ENCODE assay signal across 24 cellular contexts in the genomic region with DNA sequence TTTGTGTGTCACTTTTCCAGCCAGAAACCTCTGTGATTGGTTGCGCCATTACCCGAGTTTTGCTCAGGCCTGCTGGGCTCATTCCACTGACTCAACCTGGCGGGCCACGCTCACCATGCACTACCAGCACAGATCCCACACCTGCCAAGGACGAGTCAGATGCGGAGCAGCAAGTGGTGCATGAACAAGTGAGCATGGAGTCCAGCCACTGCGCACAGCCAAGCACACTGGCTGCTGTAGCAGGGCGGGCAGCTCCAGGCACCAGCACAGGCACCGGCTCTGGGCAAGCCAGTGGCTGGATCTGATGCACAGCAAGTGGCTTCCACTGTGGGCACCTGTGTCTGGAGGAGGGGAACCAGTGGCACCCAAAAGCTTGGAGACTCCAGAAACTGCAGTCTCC.
DNase-seq lines count a peak whose midpoint lies in the region; ATAC-seq, FAIRE-seq and TF ChIP-seq lines count a peak whose summit lies in the region.
"Had no signal": no experiment of that assay in that cellular context is flagged by ENCODE, and none has a peak within 500 bp of the region (broad histone marks: within the 10 kb centered on the region; RNA-seq: fewer than 3 reads in every experiment).

No MANE protein-coding gene starts in this region.

- H3K4me2 ChIP-seq in HepG2 (ENCODE audit: low read depth, low read length) = no peak overlapping the region

- no peak for DNase-seq in heart left ventricle
- DNase-seq in cardiac septum (ENCODE audit: low spot score) = no peak
- no peak for DNase-seq in activated naive CD8-positive, alpha-beta T cell treated with anti-CD3 and anti-CD28 coated beads, Interleukin-2, amount 50 U/mL, for 24 hours
- DNase-seq in HepG2 (ENCODE audit: low spot score) = no peak
- no peak for DNase-seq in urothelium cell line (ENCODE audit: low spot score)
- DNase-seq in NCI-H345 (lab: John Stamatoyannopoulos, UW) = no peak
- no peak for DNase-seq in NCI-H2029 (lab: John Stamatoyannopoulos, UW)
- DNase-seq: activated CD4-positive, alpha-beta memory T cell treated with anti-CD3 and anti-CD28 coated beads, Interleukin-2, amount 10 ng/mL, durations not matched to agents 7 days and 5 days; activated naive CD8-positive, alpha-beta T cell treated with anti-CD3 and anti-CD28 coated beads, Interleukin-2, amount 10 ng/mL, durations not matched to agents 7 days and 5 days; activated T-cell treated with anti-CD3 and anti-CD28 coated beads, Interleukin-2, amount 50 U/mL, for 72 hours; DMS79; GOT3; MV-4-11; NCI-H187 treated with DMSO at 0.1 percent for 48 hours; NCI-H2227 treated with DMSO at 0.1 percent for 48 hours; ovary; right lobe of liver; SJCRH30 had no signal

- no peak for TF ChIP-seq EP300 in HepG2 (IDR thresholded peaks at IDR 0.05; ENCODE audit: low read depth in 2 of 2, low read length in 2 of 2)
- TF ChIP-seq EP300 in HepG2 (CRISPR knock-in tag; IDR thresholded peaks at IDR 0.05; ENCODE audit: borderline replicate concordance) = no peak

- TF ChIP-seq CTCF in heart left ventricle (IDR thresholded peaks at IDR 0.05) (no peak), HepG2 (CRISPR knock-in tag; IDR thresholded peaks at IDR 0.05) (no peak)

- TF ChIP-seq POLR2A in heart left ventricle (IDR thresholded peaks at IDR 0.05) (no peak), HepG2 (IDR thresholded peaks at IDR 0.05; ENCODE audit: insufficient read depth in 1 of 2, low read depth in 2 of 2, low read length in 2 of 2) (no peak)

- H3K27me3 ChIP-seq in heart left ventricle = no peaks in the 10 kb centered on the region
- H3K27me3 ChIP-seq in HepG2 (ENCODE audit: control insufficient read depth in 1 of 2, insufficient read depth in 2 of 2, low read length in 2 of 2) = no peaks in the 10 kb centered on the region
- H3K27me3 ChIP-seq: ovary, right lobe of liver, SJCRH30 had no signal

- H3K4me3 ChIP-seq in heart left ventricle (no peak overlapping the region), HepG2 (replicated peaks in 1 of 3; ENCODE audit: insufficient read depth in 1 of 3, low read depth in 2 of 3, low read length in 3 of 3) (no peak overlapping the region)
- H3K4me3 ChIP-seq: coronary artery, K562, ovary, right lobe of liver, SJCRH30, thoracic aorta had no signal

- POLR2A ChIA-PET in HepG2 (lab: Yijun Ruan, JAX) = no interaction called here

- in situ Hi-C loops in HepG2 (cut with HindIII; ENCODE audit: extremely low pct_ligation_motif_present, low pct_unique_long_range_greater_than_20kb) = no loop called here

- TF ChIP-seq RAD21 in HepG2 (CRISPR knock-in tag; IDR thresholded peaks at IDR 0.05) = no peak

- peak overlapping the region; percentile 73 for H3K27ac Mint-ChIP-seq in activated naive CD8-positive, alpha-beta T cell treated with anti-CD3 and anti-CD28 coated beads, Interleukin-2, amount 50 U/mL, for 24 hours
- H3K27ac Mint-ChIP-seq: activated CD4-positive, alpha-beta memory T cell treated with anti-CD3 and anti-CD28 coated beads, Interleukin-2, amount 10 ng/mL, durations not matched to agents 7 days and 5 days; activated T-cell treated with anti-CD3 and anti-CD28 coated beads, Interleukin-2, amount 50 U/mL, for 72 hours; brain had no signal

- H3K36me3 Mint-ChIP-seq in activated naive CD8-positive, alpha-beta T cell treated with anti-CD3 and anti-CD28 coated beads, Interleukin-2, amount 50 U/mL, for 24 hours (ENCODE audit: low read depth) = peaks cover 77% of the 10 kb centered on the region

- H3K36me3 ChIP-seq in heart left ventricle (peaks cover 0 to 30% (median 11%) of the 10 kb centered on the region in 9 donors), HepG2 (replicated peaks in 1 of 2; ENCODE audit: control insufficient read depth in 1 of 2, insufficient read depth in 2 of 2, low read length in 2 of 2) (peaks cover 3 to 10% of the 10 kb centered on the region in 2 experiments; a peak in 3 of 5 replicates)
- H3K36me3 ChIP-seq: ovary, right lobe of liver, SJCRH30, thoracic aorta had no signal

- WGBS in heart left ventricle, 4 donors = 95 to 99% (median 98%) methylated on average over 6 to 9 of the region's 9 CpGs
- over 99% methylated on average over 9 of the region's 9 CpGs for WGBS in HepG2 (ENCODE audit: low lambda C conversion rate)

- peaks cover 26% of the 10 kb centered on the region for H3K9me3 Mint-ChIP-seq in activated naive CD8-positive, alpha-beta T cell treated with anti-CD3 and anti-CD28 coated beads, Interleukin-2, amount 50 U/mL, for 24 hours

- ATAC-seq in heart left ventricle (peak in 3 of 4 donors; percentile 9 to 45 (median 14)), HepG2 (no peak; the same call in 2 of the 3 replicates)
- ATAC-seq in activated naive CD8-positive, alpha-beta T cell treated with anti-CD3 and anti-CD28 coated beads, Interleukin-2, amount 50 U/mL, for 24 hours = no peak
- ATAC-seq: K562 had no signal

- intact Hi-C loops in heart left ventricle (cut with DNase I) = no loop called here
- intact Hi-C loops in cardiac septum (cut with DNase I) = no loop called here
- intact Hi-C loops in HepG2 (cut with micrococcal nuclease; ENCODE audit: unreplicated experiment) = no loop called here

- no peak overlapping the region for H2AFZ ChIP-seq in HepG2 (ENCODE audit: low read length)

- FAIRE-seq in HepG2 (lab: Jason Lieb, UNC) (no peak), urothelium cell line (lab: Jason Lieb, UNC) (peak; percentile 9)
- FAIRE-seq: GM12892, GM19239, K562 had no signal

- no peaks in the 10 kb centered on the region for H3K79me2 ChIP-seq in HepG2 (ENCODE audit: insufficient read depth, low read length)

- no peak overlapping the region for H3K4me3 Mint-ChIP-seq in activated naive CD8-positive, alpha-beta T cell treated with anti-CD3 and anti-CD28 coated beads, Interleukin-2, amount 50 U/mL, for 24 hours
- H3K4me3 Mint-ChIP-seq: activated CD4-positive, alpha-beta memory T cell treated with anti-CD3 and anti-CD28 coated beads, Interleukin-2, amount 10 ng/mL, durations not matched to agents 7 days and 5 days; activated naive CD8-positive, alpha-beta T cell treated with anti-CD3 and anti-CD28 coated beads, Interleukin-2, amount 10 ng/mL, durations not matched to agents 7 days and 5 days; activated T-cell treated with anti-CD3 and anti-CD28 coated beads, Interleukin-2, amount 50 U/mL, for 72 hours; brain had no signal

- H3K27ac ChIP-seq in heart left ventricle = no peak overlapping the region
- H3K27ac ChIP-seq in HepG2 (ENCODE audit: extremely low read length, insufficient read depth, low read length) = no peak overlapping the region
- H3K27ac ChIP-seq: coronary artery, ovary, right lobe of liver, SJCRH30, thoracic aorta had no signal

- H4K20me1 ChIP-seq in HepG2 (ENCODE audit: insufficient read depth, low read length) = no peaks in the 10 kb centered on the region

- CTCF ChIA-PET in HepG2 (lab: Yijun Ruan, JAX; ENCODE audit: low intra/inter-chr PET ratio, low total read pairs) = no interaction called here

- H3K27me3 Mint-ChIP-seq in activated naive CD8-positive, alpha-beta T cell treated with anti-CD3 and anti-CD28 coated beads, Interleukin-2, amount 50 U/mL, for 24 hours = no peaks in the 10 kb centered on the region
- H3K27me3 Mint-ChIP-seq: activated CD4-positive, alpha-beta memory T cell treated with anti-CD3 and anti-CD28 coated beads, Interleukin-2, amount 10 ng/mL, durations not matched to agents 7 days and 5 days; activated naive CD8-positive, alpha-beta T cell treated with anti-CD3 and anti-CD28 coated beads, Interleukin-2, amount 10 ng/mL, durations not matched to agents 7 days and 5 days; brain had no signal

- H3K9ac ChIP-seq in HepG2 (ENCODE audit: insufficient read depth, low read depth, low read length) = no peak overlapping the region

- BruUV-seq in HepG2 (replicated peaks; lab: Mats Ljungman, UMichigan) = no TSS peak

- H3K4me1 Mint-ChIP-seq in activated naive CD8-positive, alpha-beta T cell treated with anti-CD3 and anti-CD28 coated beads, Interleukin-2, amount 50 U/mL, for 24 hours = peaks cover 83% of the 10 kb centered on the region

- H3K9me3 ChIP-seq in heart left ventricle = peaks cover 0 to 22% (median 7%) of the 10 kb centered on the region in 12 donors
- peaks cover 14% of the 10 kb centered on the region for H3K9me3 ChIP-seq in HepG2 (ENCODE audit: low read length)
- H3K9me3 ChIP-seq: right lobe of liver, thoracic aorta had no signal

- H3K4me1 ChIP-seq in heart left ventricle (peaks cover 0 to 30% (median 5%) of the 10 kb centered on the region in 12 donors), HepG2 (ENCODE audit: insufficient read depth, low read length) (no peaks in the 10 kb centered on the region)
- H3K4me1 ChIP-seq: right lobe of liver, SJCRH30 had no signal

TF ChIP-seq in HepG2, 621 proteins besides CTCF, POLR2A, EP300 and RAD21:
- TF ChIP-seq AGO2 (optimal IDR thresholded peaks at IDR 0.05; ENCODE audit: low read depth, low read length) (peak; percentile 32), ATM (IDR thresholded peaks at IDR 0.05; ENCODE audit: borderline replicate concordance) (no peak), MTF2 (CRISPR knock-in tag; IDR thresholded peaks at IDR 0.05; ENCODE audit: borderline replicate concordance) (no peak)

Comparison
In these comparisons a context has a peak if more than half of its experiments do, and no peak if none do; other contexts are left out.
1. ATAC-seq: peak in heart left ventricle (3 of 4); none in activated naive CD8-positive, alpha-beta T cell treated with anti-CD3 and anti-CD28 coated beads, Interleukin-2, amount 50 U/mL, for 24 hours (single experiment) and HepG2 (single experiment).